ENCODE assay signal across 1 cellular context in the genomic region with DNA sequence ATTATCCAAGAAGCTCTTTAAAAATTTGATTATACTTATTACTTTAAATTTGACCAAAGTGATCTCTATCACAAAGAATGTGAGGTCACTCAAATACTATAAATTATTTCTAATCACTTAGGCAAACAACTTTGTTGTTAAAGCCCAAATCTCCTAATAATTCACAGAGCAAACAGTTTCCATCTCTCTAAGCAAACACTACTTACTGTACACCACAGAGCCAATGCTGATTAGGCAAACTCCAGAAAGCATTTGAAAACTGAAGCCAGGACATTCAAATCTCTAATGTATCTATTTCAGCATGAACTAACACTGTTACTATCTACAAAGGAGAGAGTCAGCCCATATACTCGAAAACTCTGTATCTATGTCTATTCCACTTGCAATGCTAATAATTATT.
TF ChIP-seq lines count a peak whose summit lies in the region.

No MANE protein-coding gene starts in this region.

TF ChIP-seq in HepG2, 621 proteins besides CTCF, POLR2A, EP300 and RAD21 (continued from another document and continues in another):
- TF ChIP-seq ATF3 (CRISPR knock-in tag; IDR thresholded peaks at IDR 0.05) (no peak), ZBTB33 (CRISPR knock-in tag; IDR thresholded peaks at IDR 0.05) (no peak), SMYD3 (CRISPR knock-in tag; IDR thresholded peaks at IDR 0.05) (no peak), HOXA3 (CRISPR knock-in tag; IDR thresholded peaks at IDR 0.05) (no peak), STAT6 (CRISPR knock-in tag; IDR thresholded peaks at IDR 0.05; ENCODE audit: borderline replicate concordance) (no peak), KLF15 (CRISPR knock-in tag; IDR thresholded peaks at IDR 0.05; ENCODE audit: borderline replicate concordance) (no peak), BCL6 (CRISPR knock-in tag; IDR thresholded peaks at IDR 0.05) (peak; percentile 68), KLF16 (CRISPR knock-in tag; IDR thresholded peaks at IDR 0.05) (0 out of 4 replicates have a peak, but pooled peaks of 1 of the 2 experiments have one; percentile 46), MTA3 (CRISPR knock-in tag; IDR thresholded peaks at IDR 0.05) (no peak), MATR3 (CRISPR knock-in tag; IDR thresholded peaks at IDR 0.05) (no peak), ZNF510 (CRISPR knock-in tag; IDR thresholded peaks at IDR 0.05; ENCODE audit: low read depth) (no peak), KMT2B (CRISPR knock-in tag; IDR thresholded peaks at IDR 0.05) (no peak), ZNF619 (CRISPR knock-in tag; IDR thresholded peaks at IDR 0.05) (no peak), ZNF468 (CRISPR knock-in tag; IDR thresholded peaks at IDR 0.05) (no peak), ARNTL (CRISPR knock-in tag; IDR thresholded peaks at IDR 0.05) (no peak), FOXJ3 (CRISPR knock-in tag; IDR thresholded peaks at IDR 0.05; ENCODE audit: borderline replicate concordance) (peak; percentile 59; the same call in 1 of the 2 replicates), NKX3-1 (CRISPR knock-in tag; IDR thresholded peaks at IDR 0.05) (peak; percentile 86), MAFF (IDR thresholded peaks at IDR 0.05; ENCODE audit: low read depth, low read length) (peak; percentile 69; the same call in 1 of the 2 replicates), ZNF263 (CRISPR knock-in tag; IDR thresholded peaks at IDR 0.05) (no peak), MLXIP (CRISPR knock-in tag; IDR thresholded peaks at IDR 0.05; ENCODE audit: borderline replicate concordance) (no peak), TFE3 (CRISPR knock-in tag; IDR thresholded peaks at IDR 0.05) (0 out of 2 replicates have a peak, but pooled peaks have one; percentile 24), MXI1 (IDR thresholded peaks at IDR 0.05; ENCODE audit: borderline replicate concordance, low read depth, low read length) (no peak), HNF4A (CRISPR knock-in tag; IDR thresholded peaks at IDR 0.05) (peak; percentile 23; the same call in 1 of the 2 replicates), NR2F2 (IDR thresholded peaks at IDR 0.05; ENCODE audit: borderline replicate concordance, low read depth) (0 out of 2 replicates have a peak, but pooled peaks have one; percentile 41), SMAD9 (CRISPR knock-in tag; IDR thresholded peaks at IDR 0.05) (no peak), HDAC2 (CRISPR knock-in tag; IDR thresholded peaks at IDR 0.05) (peak; percentile 72), KDM5B (CRISPR knock-in tag; IDR thresholded peaks at IDR 0.05; ENCODE audit: borderline replicate concordance) (no peak), NFIC (IDR thresholded peaks at IDR 0.05; ENCODE audit: low read length) (peak; percentile 37; the same call in 1 of the 2 replicates), IKZF1 (IDR thresholded peaks at IDR 0.05) (no peak), SNAPC5 (CRISPR knock-in tag; IDR thresholded peaks at IDR 0.05; ENCODE audit: borderline replicate concordance) (no peak)
- TF ChIP-seq, protein P1, sequence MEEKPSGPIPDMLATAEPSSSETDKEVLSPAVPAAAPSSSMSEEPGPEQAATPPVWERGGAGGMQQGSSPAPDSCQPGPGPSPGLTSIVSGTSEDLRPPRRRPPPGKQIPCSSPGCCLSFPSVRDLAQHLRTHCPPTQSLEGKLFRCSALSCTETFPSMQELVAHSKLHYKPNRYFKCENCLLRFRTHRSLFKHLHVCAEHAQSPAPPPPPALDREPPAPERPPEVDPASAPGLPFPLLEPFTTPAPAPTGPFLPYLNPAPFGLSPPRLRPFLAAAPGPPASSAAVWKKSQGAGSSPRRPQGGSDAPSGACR (CRISPR knock-in tag; IDR thresholded peaks at IDR 0.05): no peak
- TF ChIP-seq, protein P2, sequence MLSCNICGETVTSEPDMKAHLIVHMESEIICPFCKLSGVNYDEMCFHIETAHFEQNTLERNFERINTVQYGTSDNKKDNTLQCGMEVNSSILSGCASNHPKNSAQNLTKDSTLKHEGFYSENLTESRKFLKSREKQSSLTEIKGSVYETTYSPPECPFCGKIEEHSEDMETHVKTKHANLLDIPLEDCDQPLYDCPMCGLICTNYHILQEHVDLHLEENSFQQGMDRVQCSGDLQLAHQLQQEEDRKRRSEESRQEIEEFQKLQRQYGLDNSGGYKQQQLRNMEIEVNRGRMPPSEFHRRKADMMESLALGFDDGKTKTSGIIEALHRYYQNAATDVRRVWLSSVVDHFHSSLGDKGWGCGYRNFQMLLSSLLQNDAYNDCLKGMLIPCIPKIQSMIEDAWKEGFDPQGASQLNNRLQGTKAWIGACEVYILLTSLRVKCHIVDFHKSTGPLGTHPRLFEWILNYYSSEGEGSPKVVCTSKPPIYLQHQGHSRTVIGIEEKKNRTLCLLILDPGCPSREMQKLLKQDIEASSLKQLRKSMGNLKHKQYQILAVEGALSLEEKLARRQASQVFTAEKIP (CRISPR knock-in tag; IDR thresholded peaks at IDR 0.05; ENCODE audit: borderline replicate concordance): no peak
- TF ChIP-seq, protein P3, sequence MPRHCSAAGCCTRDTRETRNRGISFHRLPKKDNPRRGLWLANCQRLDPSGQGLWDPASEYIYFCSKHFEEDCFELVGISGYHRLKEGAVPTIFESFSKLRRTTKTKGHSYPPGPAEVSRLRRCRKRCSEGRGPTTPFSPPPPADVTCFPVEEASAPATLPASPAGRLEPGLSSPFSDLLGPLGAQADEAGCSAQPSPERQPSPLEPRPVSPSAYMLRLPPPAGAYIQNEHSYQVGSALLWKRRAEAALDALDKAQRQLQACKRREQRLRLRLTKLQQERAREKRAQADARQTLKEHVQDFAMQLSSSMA (CRISPR knock-in tag; IDR thresholded peaks at IDR 0.05): no peak
- TF ChIP-seq, protein P4, sequence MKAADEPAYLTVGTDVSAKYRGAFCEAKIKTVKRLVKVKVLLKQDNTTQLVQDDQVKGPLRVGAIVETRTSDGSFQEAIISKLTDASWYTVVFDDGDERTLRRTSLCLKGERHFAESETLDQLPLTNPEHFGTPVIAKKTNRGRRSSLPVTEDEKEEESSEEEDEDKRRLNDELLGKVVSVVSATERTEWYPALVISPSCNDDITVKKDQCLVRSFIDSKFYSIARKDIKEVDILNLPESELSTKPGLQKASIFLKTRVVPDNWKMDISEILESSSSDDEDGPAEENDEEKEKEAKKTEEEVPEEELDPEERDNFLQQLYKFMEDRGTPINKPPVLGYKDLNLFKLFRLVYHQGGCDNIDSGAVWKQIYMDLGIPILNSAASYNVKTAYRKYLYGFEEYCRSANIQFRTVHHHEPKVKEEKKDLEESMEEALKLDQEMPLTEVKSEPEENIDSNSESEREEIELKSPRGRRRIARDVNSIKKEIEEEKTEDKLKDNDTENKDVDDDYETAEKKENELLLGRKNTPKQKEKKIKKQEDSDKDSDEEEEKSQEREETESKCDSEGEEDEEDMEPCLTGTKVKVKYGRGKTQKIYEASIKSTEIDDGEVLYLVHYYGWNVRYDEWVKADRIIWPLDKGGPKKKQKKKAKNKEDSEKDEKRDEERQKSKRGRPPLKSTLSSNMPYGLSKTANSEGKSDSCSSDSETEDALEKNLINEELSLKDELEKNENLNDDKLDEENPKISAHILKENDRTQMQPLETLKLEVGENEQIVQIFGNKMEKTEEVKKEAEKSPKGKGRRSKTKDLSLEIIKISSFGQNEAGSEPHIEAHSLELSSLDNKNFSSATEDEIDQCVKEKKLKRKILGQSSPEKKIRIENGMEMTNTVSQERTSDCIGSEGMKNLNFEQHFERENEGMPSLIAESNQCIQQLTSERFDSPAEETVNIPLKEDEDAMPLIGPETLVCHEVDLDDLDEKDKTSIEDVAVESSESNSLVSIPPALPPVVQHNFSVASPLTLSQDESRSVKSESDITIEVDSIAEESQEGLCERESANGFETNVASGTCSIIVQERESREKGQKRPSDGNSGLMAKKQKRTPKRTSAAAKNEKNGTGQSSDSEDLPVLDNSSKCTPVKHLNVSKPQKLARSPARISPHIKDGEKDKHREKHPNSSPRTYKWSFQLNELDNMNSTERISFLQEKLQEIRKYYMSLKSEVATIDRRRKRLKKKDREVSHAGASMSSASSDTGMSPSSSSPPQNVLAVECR (CRISPR knock-in tag; IDR thresholded peaks at IDR 0.05; ENCODE audit: borderline replicate concordance): no peak
